22 cellular contexts compared by ENCODE assay signal in genomic region chr6:93820465-93821082, GRCh38.
DNase-seq lines count a peak whose midpoint lies in the region; ATAC-seq, FAIRE-seq and TF ChIP-seq lines count a peak whose summit lies in the region.
"Had no signal": no experiment of that assay in that cellular context is flagged by ENCODE, and none has a peak within 500 bp of the region (broad histone marks: within the 10 kb centered on the region; RNA-seq: fewer than 3 reads in every experiment).

No MANE protein-coding gene starts in this region.

- no peak overlapping the region for H2BK120ac ChIP-seq in H1 (replicated peaks; ENCODE audit: low read depth, low read length)

- H3K9me2 ChIP-seq in GM23338 (ENCODE audit: insufficient read depth) = no peaks in the 10 kb centered on the region

- H2AK5ac ChIP-seq in H1 (ENCODE audit: low read depth, low read length) = no peak overlapping the region

- no peak for DNase-seq in GM23338 (ENCODE audit: low spot score)
- no peak for DNase-seq in H1 (ENCODE audit: low read depth in 1 of 2, low spot score in 2 of 2)
- DNase-seq in neural progenitor cell (ENCODE audit: low spot score) = no peak
- DNase-seq: 8988T; AML-193; Caco-2; Calu3; CD4-positive, alpha-beta T cell; CD8-positive, alpha-beta T cell; DMS79 treated with DMSO at 0.1 percent for 48 hours; GF-D8 had no signal

- no peak overlapping the region for H2BK12ac ChIP-seq in H1 (ENCODE audit: low read depth, low read length)

- H3K4me3 Mint-ChIP-seq in GM23338 (peak overlapping the region; percentile 29; the same call in 1 of the 3 replicates), neural progenitor cell (no peak overlapping the region)
- H3K4me3 Mint-ChIP-seq: B cell; CD4-positive, alpha-beta T cell; CD8-positive, alpha-beta T cell had no signal

- ATAC-seq in GM23338 (no peak), GM21367 (IDR thresholded peaks at IDR 0.05; ENCODE audit: unreplicated experiment) (no peak), GM21528 (IDR thresholded peaks at IDR 0.05; ENCODE audit: low FRiP score, unreplicated experiment) (no peak), HG02571 (IDR thresholded peaks at IDR 0.05; ENCODE audit: unreplicated experiment) (no peak)
- ATAC-seq: A549; CD8-positive, alpha-beta T cell had no signal

- no peak overlapping the region for H3K56ac ChIP-seq in H1 (replicated peaks; ENCODE audit: insufficient read length, low read depth, low read length)

- H3K79me2 ChIP-seq in GM23338 (replicated peaks; ENCODE audit: insufficient read depth) (no peaks in the 10 kb centered on the region), H1 (ENCODE audit: control insufficient read depth in 1 of 2, insufficient read depth in 2 of 2, low read length in 2 of 2) (peaks cover 0 to 10% of the 10 kb centered on the region in 2 experiments; a peak in 2 of 4 replicates), neural progenitor cell (ENCODE audit: low read depth) (no peaks in the 10 kb centered on the region)

- H4K8ac ChIP-seq in H1 (ENCODE audit: extremely low read depth, insufficient read depth, low read length) = no peak overlapping the region

- WGBS in H1 (ENCODE audit: extremely low coverage in 1 of 2, insufficient coverage in 1 of 2, insufficient read length in 1 of 2, insufficient replicate concordance in 2 of 2, low coverage in 1 of 2, low lambda C conversion rate in 2 of 2, missing lambda C conversion rate in 1 of 2), 2 experiments = 90% methylated on average over 1 of the region's 1 CpG; no CpG with 5 or more reads in 1 of the 2 experiments

- H3K9me3 ChIP-seq in H1 (ENCODE audit: insufficient read depth in 2 of 2, low read depth in 1 of 2, low read length in 1 of 2) = no peaks in the 10 kb centered on the region
- H3K9me3 ChIP-seq in neural progenitor cell (ENCODE audit: low read depth) = no peaks in the 10 kb centered on the region
- H3K9me3 ChIP-seq: A549; BLaER1 treated with 17β-estradiol and CSF1 and Interleukin-3, amounts not matched to agents 10 nM and 100 nM; Caco-2 had no signal

- H3K14ac ChIP-seq in H1 (ENCODE audit: insufficient read length) = no peak overlapping the region

- no peak overlapping the region for H3K4me2 ChIP-seq in GM23338
- H3K4me2 ChIP-seq in H1 (ENCODE audit: insufficient read depth in 1 of 2, low read depth in 2 of 2, low read length in 2 of 2) = peak overlapping the region in 1 of 2 experiments; percentile 31; a peak in 1 of 4 replicates
- no peak overlapping the region for H3K4me2 ChIP-seq in neural progenitor cell
- H3K4me2 ChIP-seq: A549; BLaER1 treated with 17β-estradiol and CSF1 and Interleukin-3, amounts not matched to agents 10 nM and 100 nM had no signal

- POLR2A ChIA-PET in H1 (lab: Charles Lee; ENCODE audit: partially characterized antibody) = interaction anchor here (0.6 to 6.5 kb wide), 10 partner anchors 8 to 1981 kb away, joined by 3 to 28 read pairs (median 6); no protein-coding TSS in a partner anchor

- no peak overlapping the region for H4K91ac ChIP-seq in H1 (replicated peaks; ENCODE audit: insufficient read length, low read length)

- H3K9ac ChIP-seq in H1 (replicated peaks in 1 of 4; ENCODE audit: extremely low read depth in 1 of 4, low read depth in 3 of 4, low read length in 3 of 4) (no peak overlapping the region), neural progenitor cell (no peak overlapping the region)
- H3K9ac ChIP-seq: BLaER1 treated with 17β-estradiol and CSF1 and Interleukin-3, amounts not matched to agents 10 nM and 100 nM had no signal

- TF ChIP-seq CTCF in GM23338 (conservative IDR thresholded peaks at IDR 0.05; ENCODE audit: low read depth in 2 of 2) = no peak
- TF ChIP-seq CTCF in H1 (IDR thresholded peaks at IDR 0.05; ENCODE audit: control extremely low read depth in 1 of 3, insufficient read depth in 1 of 3, low read depth in 1 of 3, low read length in 3 of 3) = no peak
- TF ChIP-seq CTCF in neural progenitor cell (IDR thresholded peaks at IDR 0.05) = no peak

- H2BK5ac ChIP-seq in H1 (ENCODE audit: low read depth, low read length) = no peak overlapping the region

- H3K4me1 ChIP-seq in GM23338 (ENCODE audit: insufficient read depth) = peaks cover 10% of the 10 kb centered on the region
- peaks cover 0 to 8% (median 1%) of the 10 kb centered on the region in 4 experiments; a peak in 2 of 7 replicates for H3K4me1 ChIP-seq in H1 (replicated peaks in 1 of 4; ENCODE audit: control insufficient read depth in 3 of 4, insufficient read depth in 4 of 4, low read length in 3 of 4)
- peaks cover 10% of the 10 kb centered on the region for H3K4me1 ChIP-seq in neural progenitor cell
- H3K4me1 ChIP-seq: A549; BLaER1 treated with 17β-estradiol and CSF1 and Interleukin-3, amounts not matched to agents 10 nM and 100 nM; Caco-2 had no signal

- no peak overlapping the region for H2BK15ac ChIP-seq in H1 (ENCODE audit: low read length)

- CTCF ChIA-PET in H1 (lab: Charles Lee; ENCODE audit: partially characterized antibody) = no interaction called here

- peaks cover 14% of the 10 kb centered on the region; the same call in 1 of the 2 replicates for H3K36me3 ChIP-seq in GM23338 (ENCODE audit: insufficient read depth)
- peaks cover 0 to 50% (median 16%) of the 10 kb centered on the region in 4 experiments; a peak in 6 of 8 replicates for H3K36me3 ChIP-seq in H1 (ENCODE audit: control insufficient read depth in 2 of 4, insufficient read depth in 4 of 4, low read length in 3 of 4)
- H3K36me3 ChIP-seq in neural progenitor cell = peaks cover 2% of the 10 kb centered on the region
- H3K36me3 ChIP-seq: BLaER1 treated with 17β-estradiol and CSF1 and Interleukin-3, amounts not matched to agents 10 nM and 100 nM had no signal

- no peak overlapping the region for H2AFZ ChIP-seq in GM23338
- H2AFZ ChIP-seq in H1 (ENCODE audit: low read length) = no peak overlapping the region
- H2AFZ ChIP-seq in neural progenitor cell (replicated peaks) = peak overlapping the region; percentile 66

- H2BK20ac ChIP-seq in H1 (ENCODE audit: low read length) = no peak overlapping the region

- H3K23me2 ChIP-seq in H1 (ENCODE audit: low read depth, low read length) = no peaks in the 10 kb centered on the region

- no peak overlapping the region for H3K4ac ChIP-seq in H1 (replicated peaks; ENCODE audit: insufficient read length, low read depth, low read length)

- H3F3A ChIP-seq in GM23338 (replicated peaks; ENCODE audit: low read depth) (peaks cover 5% of the 10 kb centered on the region; the same call in 1 of the 2 replicates), neural progenitor cell (ENCODE audit: low read depth) (peaks cover 4% of the 10 kb centered on the region)

- peaks cover 33% of the 10 kb centered on the region; the same call in 2 of the 3 replicates for H3K4me1 Mint-ChIP-seq in GM23338
- H3K4me1 Mint-ChIP-seq in neural progenitor cell = peaks cover 5% of the 10 kb centered on the region
- H3K4me1 Mint-ChIP-seq: B cell had no signal

- no peak overlapping the region for H3K18ac ChIP-seq in H1 (ENCODE audit: extremely low read depth, low read length)

- H3K23ac ChIP-seq in H1 (ENCODE audit: insufficient read length) = no peak overlapping the region

- TF ChIP-seq RAD21 in H1 (IDR thresholded peaks at IDR 0.05 in 1 of 2, conservative IDR thresholded peaks at IDR 0.05 in 1 of 2; ENCODE audit: low read depth in 2 of 2, low read length in 2 of 2) = no peak

- H3K27me3 Mint-ChIP-seq in GM23338 (ENCODE audit: insufficient read depth, low read depth, poor library complexity) (peaks cover 3% of the 10 kb centered on the region), neural progenitor cell (ENCODE audit: insufficient read depth, low read depth) (no peaks in the 10 kb centered on the region)
- H3K27me3 Mint-ChIP-seq: B cell; CD4-positive, alpha-beta T cell had no signal

- no peak overlapping the region for H4K5ac ChIP-seq in H1 (ENCODE audit: insufficient read length, low read depth, low read length)

- H3K79me1 ChIP-seq in H1 (ENCODE audit: low read depth, low read length) = no peaks in the 10 kb centered on the region

- FAIRE-seq in A204.1 (lab: Jason Lieb, UNC) = peak; percentile 29
- no peak for FAIRE-seq in H1 (lab: Jason Lieb, UNC)
- FAIRE-seq: A549, D721Med, GM12891, GM19239 had no signal

- no peak for TF ChIP-seq EP300 in H1 (IDR thresholded peaks at IDR 0.05; ENCODE audit: borderline replicate concordance in 1 of 2, low read depth in 2 of 2, low read length in 2 of 2)

- H3K27ac Mint-ChIP-seq in GM23338 = no peak overlapping the region
- H3K27ac Mint-ChIP-seq in neural progenitor cell = no peak overlapping the region
- H3K27ac Mint-ChIP-seq: B cell; CD4-positive, alpha-beta T cell; CD8-positive, alpha-beta T cell had no signal

- H3K9me3 Mint-ChIP-seq in GM23338 (no peaks in the 10 kb centered on the region; the same call in 2 of the 3 replicates), neural progenitor cell (peaks cover 3% of the 10 kb centered on the region)

- H4K20me1 ChIP-seq in GM23338 (replicated peaks; ENCODE audit: insufficient read depth) = no peaks in the 10 kb centered on the region
- H4K20me1 ChIP-seq in H1 (replicated peaks in 1 of 2; ENCODE audit: control insufficient read depth in 1 of 2, insufficient read depth in 2 of 2, low read length in 2 of 2) = peaks cover 0 to 6% of the 10 kb centered on the region in 2 experiments
- no peaks in the 10 kb centered on the region for H4K20me1 ChIP-seq in neural progenitor cell (ENCODE audit: low read depth)
- H4K20me1 ChIP-seq: BLaER1 treated with 17β-estradiol and CSF1 and Interleukin-3, amounts not matched to agents 10 nM and 100 nM had no signal

- H3K27ac ChIP-seq in GM23338 (ENCODE audit: low read depth) (no peak overlapping the region), H1 (ENCODE audit: low read depth, low read length) (no peak overlapping the region), neural progenitor cell (no peak overlapping the region)
- H3K27ac ChIP-seq: A549; BLaER1 treated with 17β-estradiol and CSF1 and Interleukin-3, amounts not matched to agents 10 nM and 100 nM; C4-2B had no signal

- no peak overlapping the region for H3K4me3 ChIP-seq in GM23338
- no peak overlapping the region for H3K4me3 ChIP-seq in H1 (ENCODE audit: extremely low read depth in 1 of 4, insufficient read depth in 2 of 4, low read depth in 3 of 4, low read length in 4 of 4)
- no peak overlapping the region for H3K4me3 ChIP-seq in neural progenitor cell
- H3K4me3 ChIP-seq: A549; BLaER1 treated with 17β-estradiol and CSF1 and Interleukin-3, amounts not matched to agents 10 nM and 100 nM had no signal

- TF ChIP-seq POLR2A in H1 (IDR thresholded peaks at IDR 0.05; ENCODE audit: control extremely low read depth in 1 of 2, low read depth in 2 of 2, low read length in 2 of 2) = peak; percentile 64 to 90

- H3K27me3 ChIP-seq in GM23338 (ENCODE audit: insufficient read depth) (no peaks in the 10 kb centered on the region), H1 (replicated peaks in 1 of 4; ENCODE audit: control insufficient read depth in 3 of 4, extremely low read depth in 1 of 4, insufficient read depth in 3 of 4, low read length in 3 of 4) (no peaks in the 10 kb centered on the region), neural progenitor cell (no peaks in the 10 kb centered on the region)
- H3K27me3 ChIP-seq: BLaER1 treated with 17β-estradiol and CSF1 and Interleukin-3, amounts not matched to agents 10 nM and 100 nM had no signal

- peaks cover 55% of the 10 kb centered on the region for H3K36me3 Mint-ChIP-seq in GM23338 (ENCODE audit: low read depth)
- no peaks in the 10 kb centered on the region for H3K36me3 Mint-ChIP-seq in neural progenitor cell
- H3K36me3 Mint-ChIP-seq: CD8-positive, alpha-beta T cell had no signal

TF ChIP-seq in GM23338, 12 proteins besides CTCF, POLR2A, EP300 and RAD21 (continues in another document):
- no peak for TF ChIP-seq CREB1 (CRISPR knock-in tag; IDR thresholded peaks at IDR 0.05; ENCODE audit: low read depth)
